28 cellular contexts compared by ENCODE assay signal in genomic region chr14:48614003-48614402, GRCh38.
"Had no signal": no experiment of that assay in that cellular context is flagged by ENCODE, and none has a peak within 500 bp of the region (broad histone marks: within the 10 kb centered on the region; RNA-seq: fewer than 3 reads in every experiment).

No MANE protein-coding gene starts in this region.

- H3K9me3 ChIP-seq: neutrophil, ovary, thoracic aorta, tibial artery, upper lobe of right lung had no signal

- H3K27ac ChIP-seq: heart right ventricle, hepatocyte, neural progenitor cell, neutrophil, ovary, skin epidermis, stomach, suprapubic skin, thoracic aorta, tibial artery, upper lobe of right lung had no signal

- DNase-seq: heart right ventricle; kidney glomerular epithelial cell; left cardiac atrium; mesendoderm; naive B cell; natural killer cell; nephron progenitor cell; ovary; right cardiac atrium; stimulated activated CD4-positive, alpha-beta T cell treated with anti-CD3 and anti-CD28 coated beads, Interleukin-1b, Interleukin-23, amount 100 ng/mL, for 48 hours; stimulated activated CD4-positive, alpha-beta T cell treated with anti-CD3 and anti-CD28 coated beads, Interleukin-2, amount 100 ng/mL, for 48 hours; stimulated activated CD4-positive, alpha-beta T cell treated with anti-CD3 and anti-CD28 coated beads, Interleukin-4, amount 100 ng/mL, for 4 hours; stimulated activated CD8-positive, alpha-beta memory T cell treated with anti-CD3 and anti-CD28 coated beads, Interleukin-4, amount 100 ng/mL, for 48 hours; stimulated activated naive CD8-positive, alpha-beta T cell treated with anti-CD3 and anti-CD28 coated beads, Interleukin-15, Interleukin-2, amounts not matched to agents 100 U/mL and 50 U/mL, for 24 hours; stomach; tibial artery; trophoblast cell; upper lobe of right lung had no signal

- ATAC-seq: heart right ventricle; left cardiac atrium; left lobe of liver; natural killer cell; right cardiac atrium; sciatic nerve; stimulated activated memory B cell treated with anti-CD40 and anti-IgM and Interleukin-4, amounts not matched to agents 10 μg/mL and 1 μg/mL and 100 μg/mL, for 72 hours; stimulated activated naive CD8-positive, alpha-beta T cell treated with anti-CD3 and anti-CD28 coated beads, Interleukin-15, Interleukin-2, amounts not matched to agents 100 U/mL and 50 U/mL, for 24 hours; upper lobe of right lung had no signal

- H3K9ac ChIP-seq: neural progenitor cell had no signal

- H2AFZ ChIP-seq: hepatocyte, neural progenitor cell had no signal

- H3K27me3 ChIP-seq: heart right ventricle, hepatocyte, neural progenitor cell, neutrophil, ovary, stomach, suprapubic skin, tibial artery, upper lobe of right lung had no signal

- H3K36me3 ChIP-seq: heart right ventricle, neural progenitor cell, neutrophil, ovary, stomach, suprapubic skin, thoracic aorta, tibial artery, upper lobe of right lung had no signal

- H3K4me1 ChIP-seq: heart right ventricle, stomach, suprapubic skin, tibial artery, upper lobe of right lung had no signal

- H3K4me3 ChIP-seq: heart right ventricle, hepatocyte, lung, neural progenitor cell, ovary, skin epidermis, stomach, suprapubic skin, thoracic aorta, tibial artery, upper lobe of right lung had no signal

- H3K4me2 ChIP-seq: hepatocyte, neural progenitor cell had no signal
